Comparison of ENCODE assay signal across 8 cellular contexts in genomic region chr16:57185945-57186629, GRCh38. TPM values are rescaled to one million over a fixed set of nuclear protein-coding genes. Genes with fewer than 3 reads are reported as not detected.
DNase-seq lines count a peak whose midpoint lies in the region; ATAC-seq, FAIRE-seq and TF ChIP-seq lines count a peak whose summit lies in the region.

Gene PSME3IP1 (minus strand): TSS chr16:57186039. CDS start chr16:57173854, 12,185 bp downstream.
Gene RSPRY1 (plus strand): TSS chr16:57186329. CDS start chr16:57204659, 18,330 bp downstream.

- H3K4me3 ChIP-seq in GM12875 (ENCODE audit: low read depth, low read length) (peak within 1 kb of the TSS; percentile 83), adipocyte (ENCODE audit: low read length) (peak within 1 kb of the TSS; percentile 99), pancreas (peak within 1 kb of the TSS; percentile 81 to 95 (median 89)), tibial artery (peak within 1 kb of the TSS; percentile 76 to 96)

- H3K4me1 ChIP-seq in adipocyte (ENCODE audit: control insufficient read depth, insufficient read depth, low read length) (peaks cover 35% of the 10 kb centered on the region), pancreas (peaks cover 5 to 13% (median 10%) of the 10 kb centered on the region in 3 donors), tibial artery (peaks cover 0 to 45% (median 30%) of the 10 kb centered on the region in 4 donors)

- intact Hi-C loops in Right ventricle myocardium superior (cut with DNase I) (no loop called here), pancreas (cut with DNase I) (no loop called here), tibial artery (cut with DNase I; ENCODE audit: low total_unique reads) (loop anchor here (2.0 to 10.0 kb wide), 2 partner anchors 93 to 239 kb away; partner anchors contain the start of gene CPNE2)

- TF ChIP-seq CTCF in GM12875 (IDR thresholded peaks at IDR 0.05; ENCODE audit: borderline replicate concordance, insufficient read depth, low read depth, low read length) (no peak), pancreas (IDR thresholded peaks at IDR 0.05) (no peak), tibial artery (IDR thresholded peaks at IDR 0.05) (no peak)

- 0% methylated on average over 40 to 55 of the region's 55 CpGs for WGBS in pancreas, 2 donors

- FAIRE-seq in pancreas (lab: Jason Lieb, UNC) = peak; percentile 98

- H3K9ac ChIP-seq in adipocyte (ENCODE audit: low read length) = peak within 1 kb of the TSS; percentile 98

- H3K9me3 ChIP-seq in adipocyte (ENCODE audit: control insufficient read depth, low read length) (no peaks in the 10 kb centered on the region), pancreas (no peaks in the 10 kb centered on the region), tibial artery (no peaks in the 10 kb centered on the region)

- peak; percentile 99 for DNase-seq in NCI-H1436 (lab: John Stamatoyannopoulos, UW)
- DNase-seq in T follicular helper cell (ENCODE audit: low read depth) = peak; percentile 99
- DNase-seq in adipocyte (ENCODE audit: low read depth) = peak; percentile 100
- peak; percentile 98 for DNase-seq in Right ventricle myocardium superior
- peak; percentile 91 to 99 (median 98) for DNase-seq in pancreas
- peak; percentile 98 to 99 for DNase-seq in tibial artery

- no peaks in the 10 kb centered on the region for H3K27me3 ChIP-seq in adipocyte (replicated peaks; ENCODE audit: control insufficient read depth, insufficient read depth, low read length)
- no peaks in the 10 kb centered on the region for H3K27me3 ChIP-seq in pancreas
- H3K27me3 ChIP-seq in tibial artery = no peaks in the 10 kb centered on the region

- no peaks in the 10 kb centered on the region for H3K36me3 ChIP-seq in adipocyte (ENCODE audit: control insufficient read depth, insufficient read depth, low read length, severe bottlenecking)
- H3K36me3 ChIP-seq in pancreas = no peaks in the 10 kb centered on the region
- no peaks in the 10 kb centered on the region for H3K36me3 ChIP-seq in tibial artery

- ATAC-seq in HG02798 (IDR thresholded peaks at IDR 0.05; ENCODE audit: poor library complexity, unreplicated experiment) (peak; percentile 92), Right ventricle myocardium superior (ENCODE audit: poor library complexity) (peak; percentile 97), pancreas (peak; percentile 89 to 95 (median 92))

- H3K27ac ChIP-seq in pancreas (peak within 1 kb of the TSS; percentile 77 to 95 (median 90)), tibial artery (peak within 1 kb of the TSS; percentile 97 to 98)

RNA-seq across cellular contexts. Expression of gene PSME3IP1, which starts in this region (rescaled TPM):
- total RNA-seq in Right ventricle myocardium superior = 54.8 TPM
- total RNA-seq in pancreas = 10 to 100 TPM; 27.9 to 39.2 (median 29.7) TPM
- polyA plus RNA-seq in pancreas = 10 to 100 TPM; 38.5 to 63.3 TPM

RNA-seq across cellular contexts. Expression of gene RSPRY1, which starts in this region (rescaled TPM):
- total RNA-seq in Right ventricle myocardium superior (13.4 TPM), pancreas (10 to 100 TPM; 16.7 to 21.9 (median 19.2) TPM)
- polyA plus RNA-seq in pancreas = 10 to 100 TPM in 1 of 2 donors, 1 to 10 TPM in 1; 6.9 to 12.5 TPM

Comparison
In these comparisons a context has a peak if more than half of its experiments do, and no peak if none do; other contexts are left out.
1. Peak in every context shown above with its lines: DNase-seq, ATAC-seq, H3K4me3 ChIP-seq and H3K27ac ChIP-seq.